In genomic region chr5:167819406-167819805, GRCh38 we compare ENCODE assay signal across 14 cellular contexts.
DNase-seq lines count a peak whose midpoint lies in the region; ATAC-seq, FAIRE-seq and TF ChIP-seq lines count a peak whose summit lies in the region.
"Had no signal": no experiment of that assay in that cellular context is flagged by ENCODE, and none has a peak within 500 bp of the region (broad histone marks: within the 10 kb centered on the region; RNA-seq: fewer than 3 reads in every experiment).

No MANE protein-coding gene starts in this region.

- H3K9ac ChIP-seq in kidney (ENCODE audit: low read length in 2 of 2): no peak overlapping the region

- H3K4me1 ChIP-seq in esophagus squamous epithelium (peaks cover 7 to 38% (median 8%) of the 10 kb centered on the region in 3 donors), kidney (ENCODE audit: control insufficient read depth in 1 of 2, insufficient read depth in 1 of 2, low read depth in 1 of 2, low read length in 2 of 2) (no peaks in the 10 kb centered on the region)
- H3K4me1 ChIP-seq: lower lobe of right lung, uterus had no signal

- FAIRE-seq in kidney (lab: Jason Lieb, UNC): no peak

- WGBS in esophagus squamous epithelium, 2 donors: 37 to 60% methylated on average over 1 to 3 of the region's 3 CpGs

- no peaks in the 10 kb centered on the region for H3K9me3 ChIP-seq in esophagus squamous epithelium
- no peaks in the 10 kb centered on the region for H3K9me3 ChIP-seq in kidney (ENCODE audit: control insufficient read depth in 1 of 2, low read length in 2 of 2)
- H3K9me3 ChIP-seq: lower lobe of right lung, uterus had no signal

- intact Hi-C loops in esophagus squamous epithelium (cut with DNase I): no loop called here
- intact Hi-C loops in kidney (cut with DNase I): no loop called here

- ATAC-seq in GM18873 (IDR thresholded peaks at IDR 0.05; ENCODE audit: low FRiP score, unreplicated experiment): peak; percentile 91
- peak; percentile 94 for ATAC-seq in GM21619 (IDR thresholded peaks at IDR 0.05; ENCODE audit: unreplicated experiment)
- ATAC-seq in HG03108 (IDR thresholded peaks at IDR 0.05; ENCODE audit: unreplicated experiment): peak; percentile 93
- ATAC-seq: lower lobe of right lung, WTC11 had no signal

- TF ChIP-seq CTCF in esophagus squamous epithelium (IDR thresholded peaks at IDR 0.05) (no peak), kidney (IDR thresholded peaks at IDR 0.05; ENCODE audit: borderline replicate concordance, extremely low read depth, insufficient read depth) (no peak)

- DNase-seq in esophagus squamous epithelium (lab: John Stamatoyannopoulos, UW): no peak
- no peak for DNase-seq in kidney
- DNase-seq in NCI-H187 (lab: John Stamatoyannopoulos, UW): no peak
- no peak for DNase-seq in GM19238 (ENCODE audit: insufficient read length, low spot score)
- DNase-seq in ureter (ENCODE audit: low spot score): no peak
- DNase-seq: foreskin melanocyte, lower lobe of right lung, NCI-H2107, uterus had no signal

- no peaks in the 10 kb centered on the region for H3K36me3 ChIP-seq in esophagus squamous epithelium
- no peaks in the 10 kb centered on the region for H3K36me3 ChIP-seq in kidney (ENCODE audit: control insufficient read depth in 1 of 2, insufficient read depth in 2 of 2, low read length in 2 of 2)
- H3K36me3 ChIP-seq: cardiac muscle cell, lower lobe of right lung, uterus had no signal

- peak overlapping the region; percentile 57 to 66 (median 62) for H3K27ac ChIP-seq in esophagus squamous epithelium
- no peak overlapping the region for H3K27ac ChIP-seq in kidney (ENCODE audit: low read depth in 2 of 2, low read length in 2 of 2)
- H3K27ac ChIP-seq: cardiac muscle cell, lower lobe of right lung, uterus had no signal

- no peaks in the 10 kb centered on the region for H3K27me3 ChIP-seq in esophagus squamous epithelium
- H3K27me3 ChIP-seq: cardiac muscle cell, uterus had no signal

- TF ChIP-seq POLR2A in esophagus squamous epithelium (IDR thresholded peaks at IDR 0.05): peak in 1 of 4 donors; percentile 6

- H3K4me3 ChIP-seq in esophagus squamous epithelium: peak overlapping the region in 1 of 4 donors; percentile 53
- no peak overlapping the region for H3K4me3 ChIP-seq in kidney (ENCODE audit: low read length in 2 of 2)
- H3K4me3 ChIP-seq: cardiac muscle cell, lower lobe of right lung, uterus had no signal

Comparison
In these comparisons a context has a peak if more than half of its experiments do, and no peak if none do; other contexts are left out.
1. H3K27ac ChIP-seq: peak in esophagus squamous epithelium (4 of 4); none in kidney (0 of 2).
2. Peak in every context shown above with its lines, with median percentiles within 50 percentile points of each other: ATAC-seq.